In genomic region chr11:85810871-85811611, GRCh38 we compare ENCODE assay signal across 8 cellular contexts. TPM values are rescaled to one million over a fixed set of nuclear protein-coding genes. Genes with fewer than 3 reads are reported as not detected.
DNase-seq lines count a peak whose midpoint lies in the region; ATAC-seq, FAIRE-seq and TF ChIP-seq lines count a peak whose summit lies in the region.

TSS of gene SYTL2 (minus strand) at chr11:85811141. CDS start at chr11:85757725, 53,416 bp downstream.

- H3K9me3 ChIP-seq in endothelial cell of umbilical vein (replicated peaks; ENCODE audit: control insufficient read depth, insufficient read depth, low read length) (no peaks in the 10 kb centered on the region), mononuclear cell (ENCODE audit: low read depth, low read length) (no peaks in the 10 kb centered on the region)

- H3K4me1 ChIP-seq in endothelial cell of umbilical vein (ENCODE audit: control insufficient read depth, extremely low read depth, insufficient read depth, low read length) (peaks cover 8% of the 10 kb centered on the region), mononuclear cell (ENCODE audit: insufficient read depth, low read length) (peaks cover 22% of the 10 kb centered on the region)

- TF ChIP-seq CTCF in endothelial cell of umbilical vein (IDR thresholded peaks at IDR 0.05; ENCODE audit: extremely low read depth in 1 of 2, insufficient read depth in 1 of 2, low read depth in 1 of 2, low read length in 2 of 2): peak in 1 of 2 donors; percentile 10

- POLR2A ChIA-PET in endothelial cell of umbilical vein (lab: Charles Lee): no interaction called here

- ATAC-seq in GM18907 (IDR thresholded peaks at IDR 0.05; ENCODE audit: unreplicated experiment): peak; percentile 89
- ATAC-seq in HG03108 (IDR thresholded peaks at IDR 0.05; ENCODE audit: unreplicated experiment): peak; percentile 86

- dilution Hi-C loops in endothelial cell of umbilical vein (cut with MboI; ENCODE audit: extremely low pct_ligation_motif_present, low sequenced_read_pairs): no loop called here

- no peak within 1 kb of the TSS for H3K9ac ChIP-seq in endothelial cell of umbilical vein (replicated peaks; ENCODE audit: extremely low read depth, insufficient read depth, low read length)

- FAIRE-seq in endothelial cell of umbilical vein (lab: Jason Lieb, UNC): peak; percentile 86

- no peak within 1 kb of the TSS for H3K27ac ChIP-seq in endothelial cell of umbilical vein (ENCODE audit: insufficient read depth, low read depth, low read length)

- H3K9me1 ChIP-seq in endothelial cell of umbilical vein (replicated peaks; ENCODE audit: control insufficient read depth, extremely low read depth, insufficient read depth, low read length): no peaks in the 10 kb centered on the region

- H3K4me3 ChIP-seq in endothelial cell of umbilical vein (replicated peaks in 1 of 3; ENCODE audit: insufficient read depth in 1 of 3, low read depth in 1 of 3, low read length in 3 of 3): peak within 1 kb of the TSS; percentile 19 to 41 (median 26)
- H3K4me3 ChIP-seq in mononuclear cell (ENCODE audit: low read length): peak within 1 kb of the TSS; percentile 47

- H4K20me1 ChIP-seq in endothelial cell of umbilical vein (replicated peaks; ENCODE audit: control insufficient read depth, extremely low read depth, insufficient read depth, low read length): no peaks in the 10 kb centered on the region

- peak within 1 kb of the TSS; percentile 77 for H3K4me2 ChIP-seq in endothelial cell of umbilical vein (ENCODE audit: insufficient read depth, low read length)

- no peaks in the 10 kb centered on the region for H3K36me3 ChIP-seq in endothelial cell of umbilical vein (ENCODE audit: control insufficient read depth in 2 of 2, extremely low read depth in 1 of 2, insufficient read depth in 2 of 2, low read length in 2 of 2)

- intact Hi-C loops in endothelial cell of umbilical vein (cut with micrococcal nuclease): loop anchor here (1.0 kb wide), 1 partner anchor 117 kb away; no protein-coding TSS in a partner anchor

- no peak for TF ChIP-seq POLR2A in endothelial cell of umbilical vein (IDR thresholded peaks at IDR 0.05; ENCODE audit: low read depth, low read length)

- CTCF ChIA-PET in endothelial cell of umbilical vein (lab: Charles Lee): interaction anchor here (1.5 to 2.1 kb wide), 2 partner anchors 44 to 146 kb away, joined by 4 to 10 read pairs; partner anchors contain the start of genes CCDC83 and CREBZF

- peak; percentile 83 for DNase-seq in AG08395 (ENCODE audit: low spot score)
- DNase-seq in NCI-H774 (lab: John Stamatoyannopoulos, UW): peak; percentile 83
- DNase-seq in activated T-cell treated with anti-CD3 and anti-CD28 coated beads for 1 hour (ENCODE audit: low read depth): peak; percentile 64
- DNase-seq in endothelial cell of umbilical vein (ENCODE audit: low read depth, low spot score): peak; percentile 57
- peak; percentile 64 to 71 for DNase-seq in stimulated activated CD8-positive, alpha-beta memory T cell treated with anti-CD3 and anti-CD28 coated beads, Interleukin-15, amount 100 ng/mL, for 48 hours (ENCODE audit: low read depth in 2 of 2)

- no TSS peak for BruUV-seq in endothelial cell of umbilical vein (replicated peaks; lab: Mats Ljungman, UMichigan)

- H3K27me3 ChIP-seq in endothelial cell of umbilical vein (ENCODE audit: control insufficient read depth in 2 of 2, insufficient read depth in 2 of 2, low read length in 2 of 2) (peaks cover 8 to 18% of the 10 kb centered on the region in 2 experiments), mononuclear cell (ENCODE audit: insufficient read depth, low read length) (peaks cover 7% of the 10 kb centered on the region)

- H3K79me2 ChIP-seq in endothelial cell of umbilical vein (ENCODE audit: control insufficient read depth, insufficient read depth, low read length): no peaks in the 10 kb centered on the region

- H2AFZ ChIP-seq in endothelial cell of umbilical vein (ENCODE audit: low read depth, low read length): peak within 1 kb of the TSS; percentile 69

TF ChIP-seq in endothelial cell of umbilical vein, 7 proteins besides CTCF, POLR2A, EP300 and RAD21:
- TF ChIP-seq MYC (IDR thresholded peaks at IDR 0.05; ENCODE audit: low read depth, low read length): no peak
- TF ChIP-seq POLR2AphosphoS5 (IDR thresholded peaks at IDR 0.05; ENCODE audit: insufficient read depth, low read depth, low read length): peak; percentile 41

RNA-seq across cellular contexts. Expression of gene SYTL2, which starts in this region (rescaled TPM):
- total RNA-seq in endothelial cell of umbilical vein (2.4 and 3.5 TPM in 2 replicates), mononuclear cell (26.6 TPM)
- 0.19 and 1.4 TPM in 2 replicates for polyA plus RNA-seq in endothelial cell of umbilical vein
- 0.50 and 0.56 TPM in 2 replicates for polyA plus RNA-seq in endothelial cell of umbilical vein (2011; cell fraction: cytosol; rRNA removed)
- polyA plus RNA-seq in endothelial cell of umbilical vein (2011; cell fraction: nucleus; rRNA removed): 2.4 and 3.1 TPM in 2 replicates
- polyA plus RNA-seq in endothelial cell of umbilical vein (2012): 0.57 and 0.74 TPM in 2 replicates
- 0.30 and 1.1 TPM in 2 replicates for polyA minus RNA-seq in endothelial cell of umbilical vein
- polyA minus RNA-seq in endothelial cell of umbilical vein (2011; cell fraction: cytosol; rRNA and poly(A)+ RNA removed): not detected
- polyA minus RNA-seq in endothelial cell of umbilical vein (2011; cell fraction: nucleus; rRNA and poly(A)+ RNA removed): 2.5 and 4.9 TPM in 2 replicates
